In genomic region chr11:65720237-65720934, GRCh38 we compare ENCODE assay signal across 1 cellular context.
A peak's percentile ranks its signal among the peaks of the same experiment; 100 is the strongest.
TF ChIP-seq lines count a peak whose summit lies in the region.

TSS of gene RNASEH2C (minus strand) at chr11:65720798. CDS start at chr11:65720758, 40 bp downstream.

TF ChIP-seq in HepG2, 621 proteins besides CTCF, POLR2A, EP300 and RAD21 (continued from another document and continues in another):
- TF ChIP-seq ZNF646 (CRISPR knock-in tag; IDR thresholded peaks at IDR 0.05) (no peak), ZNF589 (CRISPR knock-in tag; conservative IDR thresholded peaks at IDR 0.05) (peak; percentile 74), ZNF510 (CRISPR knock-in tag; IDR thresholded peaks at IDR 0.05; ENCODE audit: low read depth) (no peak), KDM6A (CRISPR knock-in tag; IDR thresholded peaks at IDR 0.05; ENCODE audit: low read depth) (no peak), ATF4 (CRISPR knock-in tag; IDR thresholded peaks at IDR 0.05) (0 out of 4 replicates have a peak, but pooled peaks of 1 of the 2 experiments have one; percentile 27), ZNF503 (CRISPR knock-in tag; IDR thresholded peaks at IDR 0.05) (peak; percentile 12; the same call in 1 of the 2 replicates), ZNF777 (CRISPR knock-in tag; IDR thresholded peaks at IDR 0.05) (peak; percentile 64), ZNF780A (CRISPR knock-in tag; IDR thresholded peaks at IDR 0.05) (no peak), THAP7 (CRISPR knock-in tag; IDR thresholded peaks at IDR 0.05) (no peak), NFYB (CRISPR knock-in tag; IDR thresholded peaks at IDR 0.05) (peak; percentile 51), ZNF652 (CRISPR knock-in tag; IDR thresholded peaks at IDR 0.05; ENCODE audit: borderline replicate concordance, low read depth) (no peak), RFXAP (CRISPR knock-in tag; IDR thresholded peaks at IDR 0.05; ENCODE audit: borderline replicate concordance) (peak; percentile 27; the same call in 1 of the 2 replicates), JUN (CRISPR knock-in tag; IDR thresholded peaks at IDR 0.05) (no peak), ZBTB26 (CRISPR knock-in tag; IDR thresholded peaks at IDR 0.05; ENCODE audit: borderline replicate concordance) (0 out of 2 replicates have a peak, but pooled peaks have one; percentile 33), ZNF616 (CRISPR knock-in tag; IDR thresholded peaks at IDR 0.05; ENCODE audit: low read depth) (no peak), BORCS8-MEF2B (CRISPR knock-in tag; IDR thresholded peaks at IDR 0.05) (peak; percentile 77; the same call in 1 of the 2 replicates), ELF1 (CRISPR knock-in tag; IDR thresholded peaks at IDR 0.05) (peak; percentile 82), PLRG1 (conservative IDR thresholded peaks at IDR 0.05) (no peak), TFDP2 (CRISPR knock-in tag; IDR thresholded peaks at IDR 0.05) (peak; percentile 94), ZSCAN29 (CRISPR knock-in tag; conservative IDR thresholded peaks at IDR 0.05) (no peak), JARID2 (CRISPR knock-in tag; IDR thresholded peaks at IDR 0.05; ENCODE audit: insufficient replicate concordance) (no peak), ERF (CRISPR knock-in tag; IDR thresholded peaks at IDR 0.05) (peak; percentile 78; the same call in 1 of the 2 replicates), ZFYVE20 (CRISPR knock-in tag; IDR thresholded peaks at IDR 0.05; ENCODE audit: borderline replicate concordance, low read depth) (0 out of 2 replicates have a peak, but pooled peaks have one; percentile 47), CBX1 (IDR thresholded peaks at IDR 0.05; ENCODE audit: low read depth) (no peak), TBL1XR1 (IDR thresholded peaks at IDR 0.05; ENCODE audit: borderline replicate concordance, low read length, partially characterized antibody) (no peak), ZNF335 (CRISPR knock-in tag; IDR thresholded peaks at IDR 0.05) (peak; percentile 94), TAF15 (IDR thresholded peaks at IDR 0.05; ENCODE audit: low read depth, low read length, poor library complexity, severe bottlenecking) (peak; percentile 28), ZNF207 (IDR thresholded peaks at IDR 0.05; ENCODE audit: borderline replicate concordance) (no peak), ZNF879 (CRISPR knock-in tag; IDR thresholded peaks at IDR 0.05) (peak; percentile 35; the same call in 1 of the 2 replicates), EED (CRISPR knock-in tag; IDR thresholded peaks at IDR 0.05) (0 out of 2 replicates have a peak, but pooled peaks have one; percentile 26), ZSCAN20 (CRISPR knock-in tag; IDR thresholded peaks at IDR 0.05; ENCODE audit: borderline replicate concordance) (no peak; the same call in 1 of the 2 replicates), MTA3 (CRISPR knock-in tag; IDR thresholded peaks at IDR 0.05) (no peak), NFE2L1 (CRISPR knock-in tag; IDR thresholded peaks at IDR 0.05; ENCODE audit: borderline replicate concordance) (no peak), PRMT3 (CRISPR knock-in tag; IDR thresholded peaks at IDR 0.05; ENCODE audit: borderline replicate concordance, low read depth) (no peak), ZNF781 (CRISPR knock-in tag; IDR thresholded peaks at IDR 0.05; ENCODE audit: borderline replicate concordance, not compliant biosample characterization) (peak; percentile 39)
- TF ChIP-seq, protein P1, sequence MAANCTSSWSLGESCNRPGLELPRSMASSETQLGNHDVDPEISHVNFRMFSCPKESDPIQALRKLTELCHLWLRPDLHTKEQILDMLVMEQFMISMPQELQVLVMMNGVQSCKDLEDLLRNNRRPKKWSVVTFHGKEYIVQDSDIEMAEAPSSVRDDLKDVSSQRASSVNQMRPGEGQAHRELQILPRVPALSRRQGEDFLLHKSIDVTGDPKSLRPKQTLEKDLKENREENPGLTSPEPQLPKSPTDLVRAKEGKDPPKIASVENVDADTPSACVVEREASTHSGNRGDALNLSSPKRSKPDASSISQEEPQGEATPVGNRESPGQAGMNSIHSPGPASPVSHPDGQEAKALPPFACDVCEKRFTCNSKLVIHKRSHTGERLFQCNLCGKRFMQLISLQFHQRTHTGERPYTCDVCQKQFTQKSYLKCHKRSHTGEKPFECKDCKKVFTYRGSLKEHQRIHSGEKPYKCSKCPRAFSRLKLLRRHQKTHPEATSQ (CRISPR knock-in tag; IDR thresholded peaks at IDR 0.05; ENCODE audit: borderline replicate concordance): no peak
- TF ChIP-seq, protein P2, sequence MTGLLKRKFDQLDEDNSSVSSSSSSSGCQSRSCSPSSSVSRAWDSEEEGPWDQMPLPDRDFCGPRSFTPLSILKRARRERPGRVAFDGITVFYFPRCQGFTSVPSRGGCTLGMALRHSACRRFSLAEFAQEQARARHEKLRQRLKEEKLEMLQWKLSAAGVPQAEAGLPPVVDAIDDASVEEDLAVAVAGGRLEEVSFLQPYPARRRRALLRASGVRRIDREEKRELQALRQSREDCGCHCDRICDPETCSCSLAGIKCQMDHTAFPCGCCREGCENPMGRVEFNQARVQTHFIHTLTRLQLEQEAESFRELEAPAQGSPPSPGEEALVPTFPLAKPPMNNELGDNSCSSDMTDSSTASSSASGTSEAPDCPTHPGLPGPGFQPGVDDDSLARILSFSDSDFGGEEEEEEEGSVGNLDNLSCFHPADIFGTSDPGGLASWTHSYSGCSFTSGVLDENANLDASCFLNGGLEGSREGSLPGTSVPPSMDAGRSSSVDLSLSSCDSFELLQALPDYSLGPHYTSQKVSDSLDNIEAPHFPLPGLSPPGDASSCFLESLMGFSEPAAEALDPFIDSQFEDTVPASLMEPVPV (CRISPR knock-in tag; IDR thresholded peaks at IDR 0.05): no peak
- TF ChIP-seq, protein P3, sequence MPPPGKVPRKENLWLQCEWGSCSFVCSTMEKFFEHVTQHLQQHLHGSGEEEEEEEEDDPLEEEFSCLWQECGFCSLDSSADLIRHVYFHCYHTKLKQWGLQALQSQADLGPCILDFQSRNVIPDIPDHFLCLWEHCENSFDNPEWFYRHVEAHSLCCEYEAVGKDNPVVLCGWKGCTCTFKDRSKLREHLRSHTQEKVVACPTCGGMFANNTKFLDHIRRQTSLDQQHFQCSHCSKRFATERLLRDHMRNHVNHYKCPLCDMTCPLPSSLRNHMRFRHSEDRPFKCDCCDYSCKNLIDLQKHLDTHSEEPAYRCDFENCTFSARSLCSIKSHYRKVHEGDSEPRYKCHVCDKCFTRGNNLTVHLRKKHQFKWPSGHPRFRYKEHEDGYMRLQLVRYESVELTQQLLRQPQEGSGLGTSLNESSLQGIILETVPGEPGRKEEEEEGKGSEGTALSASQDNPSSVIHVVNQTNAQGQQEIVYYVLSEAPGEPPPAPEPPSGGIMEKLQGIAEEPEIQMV (CRISPR knock-in tag; IDR thresholded peaks at IDR 0.05; ENCODE audit: low read depth): 0 out of 2 replicates have a peak, but pooled peaks have one; percentile 38
- TF ChIP-seq, protein P4, sequence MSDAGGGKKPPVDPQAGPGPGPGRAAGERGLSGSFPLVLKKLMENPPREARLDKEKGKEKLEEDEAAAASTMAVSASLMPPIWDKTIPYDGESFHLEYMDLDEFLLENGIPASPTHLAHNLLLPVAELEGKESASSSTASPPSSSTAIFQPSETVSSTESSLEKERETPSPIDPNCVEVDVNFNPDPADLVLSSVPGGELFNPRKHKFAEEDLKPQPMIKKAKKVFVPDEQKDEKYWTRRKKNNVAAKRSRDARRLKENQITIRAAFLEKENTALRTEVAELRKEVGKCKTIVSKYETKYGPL (CRISPR knock-in tag; IDR thresholded peaks at IDR 0.05): no peak
- TF ChIP-seq, protein P5, sequence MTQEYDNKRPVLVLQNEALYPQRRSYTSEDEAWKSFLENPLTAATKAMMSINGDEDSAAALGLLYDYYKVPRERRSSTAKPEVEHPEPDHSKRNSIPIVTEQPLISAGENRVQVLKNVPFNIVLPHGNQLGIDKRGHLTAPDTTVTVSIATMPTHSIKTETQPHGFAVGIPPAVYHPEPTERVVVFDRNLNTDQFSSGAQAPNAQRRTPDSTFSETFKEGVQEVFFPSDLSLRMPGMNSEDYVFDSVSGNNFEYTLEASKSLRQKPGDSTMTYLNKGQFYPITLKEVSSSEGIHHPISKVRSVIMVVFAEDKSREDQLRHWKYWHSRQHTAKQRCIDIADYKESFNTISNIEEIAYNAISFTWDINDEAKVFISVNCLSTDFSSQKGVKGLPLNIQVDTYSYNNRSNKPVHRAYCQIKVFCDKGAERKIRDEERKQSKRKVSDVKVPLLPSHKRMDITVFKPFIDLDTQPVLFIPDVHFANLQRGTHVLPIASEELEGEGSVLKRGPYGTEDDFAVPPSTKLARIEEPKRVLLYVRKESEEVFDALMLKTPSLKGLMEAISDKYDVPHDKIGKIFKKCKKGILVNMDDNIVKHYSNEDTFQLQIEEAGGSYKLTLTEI (CRISPR knock-in tag; conservative IDR thresholded peaks at IDR 0.05): no peak
